14 cellular contexts compared by ENCODE assay signal in the genomic region with DNA sequence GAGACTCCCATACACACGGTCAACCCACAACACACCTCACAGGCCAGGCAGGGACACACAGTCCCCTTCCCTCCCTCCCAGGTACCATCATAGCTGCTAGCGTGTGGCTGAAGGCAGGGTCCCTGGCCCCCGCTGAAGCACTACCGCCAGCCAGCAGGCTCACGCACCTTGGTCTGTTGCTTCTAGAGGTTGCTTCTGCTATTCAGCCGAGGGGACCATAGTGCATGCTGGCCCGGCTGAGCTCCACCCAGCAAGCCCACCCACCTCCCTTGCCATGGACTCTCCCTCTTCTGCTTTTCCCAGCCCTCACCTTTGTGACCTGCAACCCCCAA. TPM values are rescaled to one million over a fixed set of nuclear protein-coding genes. Genes with fewer than 3 reads are reported as not detected.
"Had no signal": no experiment of that assay in that cellular context is flagged by ENCODE, and none has a peak within 500 bp of the region (broad histone marks: within the 10 kb centered on the region; RNA-seq: fewer than 3 reads in every experiment).

No MANE protein-coding gene starts in this region.

RNA-seq across cellular contexts. Expression of a gene that starts 38.0 kb away (rescaled TPM):
- total RNA-seq: activated B cell treated with CpG ODN at 0.5 μM for 24 hours; activated CD4-positive, alpha-beta memory T cell treated with anti-CD3 and anti-CD28 coated beads for 36 hours; activated CD4-positive, alpha-beta memory T cell treated with anti-CD3 and anti-CD28 coated beads, Interleukin-2, amount 10 ng/mL, durations not matched to agents 7 days and 5 days; activated CD4-positive, alpha-beta T cell treated with anti-CD3 and anti-CD28 coated beads for 36 hours; activated CD4-positive, alpha-beta T cell treated with anti-CD3 and anti-CD28 coated beads, Interleukin-2, amount 10 ng/mL, durations not matched to agents 7 days and 5 days; activated CD8-positive, alpha-beta memory T cell treated with anti-CD3 and anti-CD28 coated beads for 36 hours; activated CD8-positive, alpha-beta memory T cell treated with anti-CD3 and anti-CD28 coated beads, Interleukin-2, amount 10 ng/mL, durations not matched to agents 7 days and 5 days; activated CD8-positive, alpha-beta T cell treated with anti-CD3 and anti-CD28 coated beads for 36 hours; activated CD8-positive, alpha-beta T cell treated with anti-CD3 and anti-CD28 coated beads, Interleukin-2, amount 10 ng/mL, durations not matched to agents 7 days and 5 days; T-cell; T-helper 1 cell treated with Interleukin-12 subunit alpha and Interleukin-12 subunit beta and Interleukin-4 antibody, amounts not matched to agents 30 ng/mL and 1 ng/mL, for 36 hours; T-helper 17 cell; T-helper 2 cell treated with Interferon-gamma antibody and Interleukin-4, amounts not matched to agents 100 ng/mL and 5 ng/mL, for 36 hours; WTC11 had no signal

RNA-seq across cellular contexts. Expression of a gene that starts 46.7 kb away (rescaled TPM):
- total RNA-seq: activated B cell treated with CpG ODN at 0.5 μM for 24 hours; activated CD4-positive, alpha-beta memory T cell treated with anti-CD3 and anti-CD28 coated beads for 36 hours; activated CD4-positive, alpha-beta memory T cell treated with anti-CD3 and anti-CD28 coated beads, Interleukin-2, amount 10 ng/mL, durations not matched to agents 7 days and 5 days; activated CD4-positive, alpha-beta T cell treated with anti-CD3 and anti-CD28 coated beads for 36 hours; activated CD4-positive, alpha-beta T cell treated with anti-CD3 and anti-CD28 coated beads, Interleukin-2, amount 10 ng/mL, durations not matched to agents 7 days and 5 days; activated CD8-positive, alpha-beta memory T cell treated with anti-CD3 and anti-CD28 coated beads for 36 hours; activated CD8-positive, alpha-beta memory T cell treated with anti-CD3 and anti-CD28 coated beads, Interleukin-2, amount 10 ng/mL, durations not matched to agents 7 days and 5 days; activated CD8-positive, alpha-beta T cell treated with anti-CD3 and anti-CD28 coated beads for 36 hours; activated CD8-positive, alpha-beta T cell treated with anti-CD3 and anti-CD28 coated beads, Interleukin-2, amount 10 ng/mL, durations not matched to agents 7 days and 5 days; T-cell; T-helper 1 cell treated with Interleukin-12 subunit alpha and Interleukin-12 subunit beta and Interleukin-4 antibody, amounts not matched to agents 30 ng/mL and 1 ng/mL, for 36 hours; T-helper 17 cell; T-helper 2 cell treated with Interferon-gamma antibody and Interleukin-4, amounts not matched to agents 100 ng/mL and 5 ng/mL, for 36 hours; WTC11 had no signal
